ENCODE assay signal across 19 cellular contexts in the genomic region with DNA sequence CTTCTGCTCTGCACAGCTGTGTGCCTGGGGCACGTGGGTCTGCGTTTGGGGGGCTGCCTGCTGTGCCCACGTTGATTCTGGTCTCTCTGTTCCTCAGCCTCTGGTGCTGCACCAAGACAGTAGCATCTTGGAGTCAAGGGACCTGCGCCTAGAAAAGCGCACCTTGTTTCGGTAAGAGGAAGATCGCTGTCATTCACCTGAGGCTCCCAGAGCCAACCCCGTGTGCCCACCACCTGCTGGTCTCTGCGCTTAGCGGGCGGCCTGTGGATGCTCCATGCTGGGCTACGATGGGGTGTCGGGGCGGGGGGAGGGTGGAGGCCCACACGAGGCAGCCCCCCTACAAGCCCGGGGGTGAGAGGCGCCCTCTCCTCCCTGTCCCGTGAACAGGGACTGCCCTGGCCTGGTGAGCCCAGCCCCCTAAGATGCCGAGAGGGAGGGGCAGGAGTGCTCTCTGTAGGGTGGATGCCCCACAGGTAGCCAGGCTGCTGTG. TPM values are rescaled to one million over a fixed set of nuclear protein-coding genes. Genes with fewer than 3 reads are reported as not detected.
A peak's percentile ranks its signal among the peaks of the same experiment; 100 is the strongest.
DNase-seq lines count a peak whose midpoint lies in the region; ATAC-seq, FAIRE-seq and TF ChIP-seq lines count a peak whose summit lies in the region.
"Had no signal": no experiment of that assay in that cellular context is flagged by ENCODE, and none has a peak within 500 bp of the region (broad histone marks: within the 10 kb centered on the region; RNA-seq: fewer than 3 reads in every experiment).

No MANE protein-coding gene starts in this region.

- intact Hi-C loops in Right ventricle myocardium inferior (cut with DNase I) = no loop called here
- intact Hi-C loops in cardiac septum (cut with DNase I) = no loop called here
- intact Hi-C loops in CD14-positive monocyte (cut with micrococcal nuclease) = no loop called here
- intact Hi-C loops in K562 (cut with micrococcal nuclease) = no loop called here
- intact Hi-C loops in PC-3 (cut with micrococcal nuclease) = no loop called here

- peak overlapping the region; percentile 80 for H3K18ac ChIP-seq in neuronal stem cell (ENCODE audit: low read length)

- no peaks in the 10 kb centered on the region for H3K9me2 ChIP-seq in PC-3 (replicated peaks; ENCODE audit: low read length)

- H3K9me1 ChIP-seq in K562 (ENCODE audit: control insufficient read depth, insufficient read depth, low read length) = no peaks in the 10 kb centered on the region

- peaks cover 1% of the 10 kb centered on the region for H3K79me1 ChIP-seq in neuronal stem cell (ENCODE audit: low read depth, low read length)

- DNase-seq in Right ventricle myocardium inferior (ENCODE audit: missing footprints) = peak; percentile 33
- no peak for DNase-seq in cardiac septum (ENCODE audit: low spot score)
- peak; percentile 36 for DNase-seq in CD14-positive monocyte (ENCODE audit: low spot score)
- no peak for DNase-seq in K562 (ENCODE audit: extremely low read depth in 1 of 4, low spot score in 3 of 4)
- DNase-seq in neuronal stem cell (ENCODE audit: low spot score) = no peak
- DNase-seq in NCI-H1092 (lab: John Stamatoyannopoulos, UW) = no peak
- no peak for DNase-seq in PC-3
- DNase-seq: Calu3; CD8-positive, alpha-beta T cell; DMS79 treated with DMSO at 0.1 percent for 48 hours; GF-D8; H9 had no signal

- no peak for TF ChIP-seq CTCF in CD14-positive monocyte (IDR thresholded peaks at IDR 0.05)
- no peak for TF ChIP-seq CTCF in K562 (IDR thresholded peaks at IDR 0.05 in 2 of 3, conservative IDR thresholded peaks at IDR 0.05 in 1 of 3; ENCODE audit: insufficient read depth in 2 of 3, low read depth in 1 of 3, low read length in 3 of 3)
- no peak for TF ChIP-seq CTCF in PC-3 (conservative IDR thresholded peaks at IDR 0.05; ENCODE audit: low read depth, low read length)

- no peak overlapping the region for H2BK5ac ChIP-seq in neuronal stem cell (ENCODE audit: low read length)

- peaks cover 16% of the 10 kb centered on the region in 2 donors for H3K36me3 Mint-ChIP-seq in CD14-positive monocyte
- H3K36me3 Mint-ChIP-seq: CD8-positive, alpha-beta T cell had no signal

- H3K9me3 Mint-ChIP-seq in CD14-positive monocyte = peaks cover 0 to 1% (median 0%) of the 10 kb centered on the region in 7 donors
- H3K9me3 Mint-ChIP-seq: CD8-positive, alpha-beta T cell; H9 had no signal

- peaks cover under 1% of the 10 kb centered on the region for H3K4me1 Mint-ChIP-seq in CD14-positive monocyte

- CTCF ChIA-PET in K562 (lab: Yijun Ruan, JAX; ENCODE audit: low intra/inter-chr PET ratio) (no interaction called here), PC-3 (lab: Charles Lee) (no interaction called here)

- H3K4me1 ChIP-seq in K562 (replicated peaks in 1 of 2; ENCODE audit: control insufficient read depth in 2 of 2, insufficient read depth in 2 of 2, low read length in 2 of 2) (peaks cover 0 to 22% of the 10 kb centered on the region in 2 experiments; a peak in 1 of 5 replicates), neuronal stem cell (ENCODE audit: control insufficient read depth in 2 of 2, insufficient read depth in 1 of 2, low read depth in 1 of 2, low read length in 2 of 2) (peaks cover 0 to 6% of the 10 kb centered on the region in 2 donors), PC-3 (ENCODE audit: insufficient read depth, low read length) (no peaks in the 10 kb centered on the region)
- H3K4me1 ChIP-seq: A549 had no signal

- TF ChIP-seq RAD21 in K562 (CRISPR knock-in tag; conservative IDR thresholded peaks at IDR 0.05 in 1 of 2, IDR thresholded peaks at IDR 0.05 in 1 of 2) = no peak

- H2BK12ac ChIP-seq in neuronal stem cell (ENCODE audit: low read length) = no peak overlapping the region

- no peak for TF ChIP-seq POLR2A in K562 (conservative IDR thresholded peaks at IDR 0.05)

- no peak overlapping the region for H2AFZ ChIP-seq in K562 (ENCODE audit: low read depth, low read length)
- H2AFZ ChIP-seq in neuronal stem cell (ENCODE audit: low read length) = no peak overlapping the region
- H2AFZ ChIP-seq in PC-3 (ENCODE audit: low read length) = no peak overlapping the region

- peak overlapping the region; percentile 81 for H3K23ac ChIP-seq in neuronal stem cell (ENCODE audit: low read depth, low read length, poor library complexity)

- no peak overlapping the region for H4K8ac ChIP-seq in neuronal stem cell (ENCODE audit: low read depth, low read length)

- peaks cover 0 to 3% (median 0%) of the 10 kb centered on the region in 3 donors for H3K27me3 Mint-ChIP-seq in CD14-positive monocyte (ENCODE audit: low read depth in 3 of 3)

- no peak overlapping the region for H4K91ac ChIP-seq in neuronal stem cell (ENCODE audit: low read depth, low read length, poor library complexity)

- H3K4me2 ChIP-seq in K562 (ENCODE audit: insufficient read depth, low read length) (no peak overlapping the region), neuronal stem cell (ENCODE audit: insufficient read depth, low read length, poor library complexity, severe bottlenecking) (no peak overlapping the region), PC-3 (ENCODE audit: low read length) (no peak overlapping the region)
- H3K4me2 ChIP-seq: A549, BLaER1 had no signal

- H4K20me1 ChIP-seq in K562 (replicated peaks; ENCODE audit: control insufficient read depth, insufficient read depth, low read length) (0 out of 2 replicates have a peak, but pooled peaks cover 8% of the 10 kb centered on the region), PC-3 (ENCODE audit: low read length) (no peaks in the 10 kb centered on the region)

- no peak overlapping the region for H3K27ac ChIP-seq in K562 (ENCODE audit: extremely low read depth, low read depth, low read length)
- no peak overlapping the region for H3K27ac ChIP-seq in neuronal stem cell (replicated peaks; ENCODE audit: low read length)
- no peak overlapping the region for H3K27ac ChIP-seq in PC-3 (ENCODE audit: low read length)
- H3K27ac ChIP-seq: 22Rv1, A549, BLaER1, HL-60 had no signal

- BruUV-seq in K562 (replicated peaks; lab: Mats Ljungman, UMichigan) (no TSS peak), PC-3 (replicated peaks; lab: Mats Ljungman, UMichigan) (no TSS peak)

- WGBS in K562 (ENCODE audit: insufficient coverage, low coverage, missing lambda C conversion rate) = 40% methylated on average over 7 of the region's 19 CpGs
- no CpG with 5 or more reads among the region's 19 CpGs for WGBS in neuronal stem cell (ENCODE audit: extremely low coverage in 2 of 2, insufficient read length in 2 of 2, insufficient replicate concordance in 1 of 2), 2 donors

- no peaks in the 10 kb centered on the region for H3K79me2 ChIP-seq in K562 (ENCODE audit: control insufficient read depth, insufficient read depth, low read length)
- no peaks in the 10 kb centered on the region for H3K79me2 ChIP-seq in PC-3 (ENCODE audit: low read length)

- no peak overlapping the region for H2BK15ac ChIP-seq in neuronal stem cell (ENCODE audit: low read length)

- H3K9me3 ChIP-seq in K562 (replicated peaks; ENCODE audit: control insufficient read depth, insufficient read depth, low read depth, low read length) = no peaks in the 10 kb centered on the region
- H3K9me3 ChIP-seq in neuronal stem cell (replicated peaks in 1 of 2; ENCODE audit: control insufficient read depth in 2 of 2, insufficient read depth in 1 of 2, low read depth in 1 of 2, low read length in 2 of 2) = no peaks in the 10 kb centered on the region
- no peaks in the 10 kb centered on the region for H3K9me3 ChIP-seq in PC-3 (ENCODE audit: low read length)
- H3K9me3 ChIP-seq: A549, BLaER1 had no signal

- no peak overlapping the region for H3K14ac ChIP-seq in neuronal stem cell (ENCODE audit: low read length)

- TF ChIP-seq EP300 in K562 (IDR thresholded peaks at IDR 0.05; ENCODE audit: low read length) = no peak

- POLR2A ChIA-PET in K562 (lab: Yijun Ruan, JAX) = no interaction called here
- POLR2A ChIA-PET in PC-3 (lab: Charles Lee; ENCODE audit: unreplicated experiment) = no interaction called here

- H3K4ac ChIP-seq in neuronal stem cell (ENCODE audit: low read length) = no peak overlapping the region

- H3K4me3 ChIP-seq in K562 (no peak overlapping the region), neuronal stem cell (ENCODE audit: low read length in 2 of 2) (no peak overlapping the region), PC-3 (ENCODE audit: low read length) (no peak overlapping the region)
- H3K4me3 ChIP-seq: A549, BLaER1 had no signal

- H3K36me3 ChIP-seq in K562 (ENCODE audit: control insufficient read depth, insufficient read depth, low read length) = no peaks in the 10 kb centered on the region
- H3K36me3 ChIP-seq in neuronal stem cell (replicated peaks in 1 of 2; ENCODE audit: control insufficient read depth in 2 of 2, insufficient read depth in 2 of 2, low read length in 2 of 2) = peaks cover 17 to 66% of the 10 kb centered on the region in 2 donors
- H3K36me3 ChIP-seq in PC-3 (ENCODE audit: low read depth, low read length) = no peaks in the 10 kb centered on the region

- in situ Hi-C loops in K562 (cut with MboI) = no loop called here

- no peak overlapping the region for H3K4me3 Mint-ChIP-seq in CD14-positive monocyte
- H3K4me3 Mint-ChIP-seq: CD8-positive, alpha-beta T cell; H9 had no signal

- ATAC-seq in Right ventricle myocardium inferior = no peak
- ATAC-seq in K562 = no peak
- no peak for ATAC-seq in PC-3
- no peak for ATAC-seq in GM21423 (IDR thresholded peaks at IDR 0.05; ENCODE audit: unreplicated experiment)
- ATAC-seq: A549; CD8-positive, alpha-beta T cell had no signal

- H3K9ac ChIP-seq in K562 (ENCODE audit: insufficient read depth in 1 of 2, low read depth in 2 of 2, low read length in 2 of 2) (no peak overlapping the region), neuronal stem cell (ENCODE audit: low read depth, low read length, poor library complexity) (no peak overlapping the region), PC-3 (ENCODE audit: low read length) (no peak overlapping the region)
- H3K9ac ChIP-seq: BLaER1 had no signal

- H3K27me3 ChIP-seq in K562 (ENCODE audit: control insufficient read depth in 2 of 2, insufficient read depth in 2 of 2, low read length in 2 of 2) (peaks cover 0 to 26% of the 10 kb centered on the region in 2 experiments; a peak in 2 of 5 replicates), neuronal stem cell (ENCODE audit: control insufficient read depth in 3 of 3, insufficient read depth in 3 of 3, low read depth in 1 of 3, low read length in 3 of 3) (no peaks in the 10 kb centered on the region), PC-3 (ENCODE audit: low read length) (no peaks in the 10 kb centered on the region)
- H3K27me3 ChIP-seq: BLaER1 had no signal

- H2BK120ac ChIP-seq in neuronal stem cell (ENCODE audit: low read depth, low read length) = no peak overlapping the region

- no peaks in the 10 kb centered on the region for H3F3A ChIP-seq in PC-3 (ENCODE audit: low read length, unreplicated experiment)

- FAIRE-seq in K562 (lab: Jason Lieb, UNC) = no peak
- FAIRE-seq: A549, H1 had no signal

- no peak overlapping the region for H3K27ac Mint-ChIP-seq in CD14-positive monocyte
- H3K27ac Mint-ChIP-seq: CD8-positive, alpha-beta T cell had no signal

- H2AK5ac ChIP-seq in neuronal stem cell (ENCODE audit: low read depth, low read length) = peak overlapping the region; percentile 54

RNA-seq across cellular contexts. Expression of gene HGFAC, which starts 18.9 kb away (rescaled TPM):
- total RNA-seq in Right ventricle myocardium inferior = 1.5 TPM
- 0.38 TPM for total RNA-seq in cardiac septum
- not detected for polyA plus RNA-seq in CD14-positive monocyte
- total RNA-seq in K562 (2011; cell fraction: chromatin; rRNA removed; ENCODE audit: low replicate concordance) = not detected in 2 replicates
- total RNA-seq in K562 (2011; cell fraction: nucleolus; rRNA removed) = not detected in 2 replicates
- total RNA-seq in K562 (2011; cell fraction: nucleoplasm; rRNA removed) = not detected in 2 replicates
- total RNA-seq in K562 (2014; rRNA removed) = not detected in 2 replicates
- total RNA-seq in K562 (2014; rRNA removed; fragmentation: Illumina TruSeq; extraction: Trizol) = not detected in 2 replicates
- not detected in 2 replicates for total RNA-seq in K562 (2015; rRNA removed; fragmentation: Illumina TruSeq; extraction: Trizol)
- 0.09 TPM in 1 of 2 replicates, not detected in the other for total RNA-seq in K562 (2021)
- polyA plus RNA-seq in K562 (2011; rRNA removed) = not detected in 2 replicates
- not detected in 2 replicates for polyA plus RNA-seq in K562 (2011; cell fraction: cytosol; rRNA removed)
- polyA plus RNA-seq in K562 (2011; cell fraction: nucleus; rRNA removed) = 0.15 and 0.53 TPM in 2 replicates
- not detected in 2 replicates for polyA plus RNA-seq in K562 (2012)
- polyA plus RNA-seq in K562 (2014; fragmentation: Illumina TruSeq; extraction: Trizol) = not detected in 2 replicates
- not detected for polyA plus RNA-seq in K562 (2014; fragmentation: Nextera tagmentation; extraction: Ambion mirVana)
- 0.13 TPM in 1 of 2 replicates, not detected in the other for polyA plus RNA-seq in K562 (2014; rRNA removed)
- not detected in 2 replicates for polyA minus RNA-seq in K562 (2011; rRNA and poly(A)+ RNA removed)
- not detected in 2 replicates for polyA minus RNA-seq in K562 (2011; cell fraction: cytosol; rRNA and poly(A)+ RNA removed)
- not detected in 2 replicates for polyA minus RNA-seq in K562 (2011; cell fraction: nucleus; rRNA and poly(A)+ RNA removed)
- polyA plus RNA-seq in neuronal stem cell (2013, experiment 1 of 2) = 0.59 TPM
- 0.61 TPM for polyA plus RNA-seq in neuronal stem cell (2013, experiment 2 of 2)
- 0.04 and 0.58 TPM in 2 replicates for total RNA-seq in PC-3 (2014; rRNA removed)
- total RNA-seq: Calu3; CD8-positive, alpha-beta T cell; HT1080 had no signal

RNA-seq across cellular contexts. Expression of gene DOK7, which starts 40.3 kb away (rescaled TPM):
- total RNA-seq in Right ventricle myocardium inferior (35.5 TPM), cardiac septum (62.7 TPM), K562 (2014; rRNA removed) (not detected in 2 replicates), K562 (2014; rRNA removed; fragmentation: Illumina TruSeq; extraction: Trizol) (not detected in 2 replicates), K562 (2015; rRNA removed; fragmentation: Illumina TruSeq; extraction: Trizol) (not detected in 2 replicates), K562 (2021) (not detected in 2 replicates), PC-3 (2014; rRNA removed) (2.5 and 4.9 TPM in 2 replicates)
- polyA plus RNA-seq in CD14-positive monocyte (not detected), K562 (2011; rRNA removed) (not detected in 2 replicates), K562 (2014; fragmentation: Illumina TruSeq; extraction: Trizol) (not detected in 2 replicates), K562 (2014; fragmentation: Nextera tagmentation; extraction: Ambion mirVana) (not detected), K562 (2014; rRNA removed) (not detected in 2 replicates)
- total RNA-seq in K562 (2011; cell fraction: chromatin; rRNA removed; ENCODE audit: low replicate concordance) = not detected in 2 replicates
- not detected in 2 replicates for total RNA-seq in K562 (2011; cell fraction: nucleolus; rRNA removed)
- total RNA-seq in K562 (2011; cell fraction: nucleoplasm; rRNA removed) = not detected in 2 replicates
- not detected in 2 replicates for polyA plus RNA-seq in K562 (2011; cell fraction: cytosol; rRNA removed)
- polyA plus RNA-seq in K562 (2011; cell fraction: nucleus; rRNA removed) = not detected in 2 replicates
- polyA plus RNA-seq in K562 (2012) = not detected in 2 replicates
- polyA minus RNA-seq in K562 (2011; rRNA and poly(A)+ RNA removed) = not detected in 2 replicates
- polyA minus RNA-seq in K562 (2011; cell fraction: cytosol; rRNA and poly(A)+ RNA removed) = not detected in 2 replicates
- polyA minus RNA-seq in K562 (2011; cell fraction: nucleus; rRNA and poly(A)+ RNA removed) = not detected in 2 replicates
- polyA plus RNA-seq in neuronal stem cell (2013, experiment 1 of 2) = 0.14 TPM
- 0.11 TPM for polyA plus RNA-seq in neuronal stem cell (2013, experiment 2 of 2)
- total RNA-seq: CD8-positive, alpha-beta T cell; H1; HT1080 had no signal

Comparison
In these comparisons a context has a peak if more than half of its experiments do, and no peak if none do; other contexts are left out.
1. DNase-seq: peak in Right ventricle myocardium inferior (single experiment) and CD14-positive monocyte (single experiment); none in cardiac septum (single experiment), K562 (0 of 4), neuronal stem cell (single experiment), NCI-H1092 (single experiment) and PC-3 (single experiment).